23 cellular contexts compared by ENCODE assay signal in genomic region chr20:9668356-9668755, GRCh38.
DNase-seq lines count a peak whose midpoint lies in the region; ATAC-seq and TF ChIP-seq lines count a peak whose summit lies in the region.
"Had no signal": no experiment of that assay in that cellular context is flagged by ENCODE, and none has a peak within 500 bp of the region (broad histone marks: within the 10 kb centered on the region; RNA-seq: fewer than 3 reads in every experiment).

No MANE protein-coding gene starts in this region.

- peaks cover 2% of the 10 kb centered on the region for H3K27me3 Mint-ChIP-seq in activated T-cell treated with anti-CD3 and anti-CD28 coated beads, Interleukin-2, amount 50 U/mL, for 4 hours (ENCODE audit: low read depth)
- H3K27me3 Mint-ChIP-seq: CD4-positive, alpha-beta memory T cell; CD4-positive, CD25-positive, alpha-beta regulatory T cell had no signal

- no peaks in the 10 kb centered on the region for H3K9me3 ChIP-seq in upper lobe of left lung
- H3K9me3 ChIP-seq: BE2C, BLaER1 had no signal

- no peak overlapping the region for H3K4me3 Mint-ChIP-seq in activated T-cell treated with anti-CD3 and anti-CD28 coated beads, Interleukin-2, amount 50 U/mL, for 4 hours
- H3K4me3 Mint-ChIP-seq: CD14-positive monocyte; CD4-positive, alpha-beta memory T cell; CD4-positive, CD25-positive, alpha-beta regulatory T cell; CD8-positive, alpha-beta memory T cell had no signal

- no peaks in the 10 kb centered on the region for H3K27me3 ChIP-seq in upper lobe of left lung
- H3K27me3 ChIP-seq: BE2C, BLaER1 had no signal

- TF ChIP-seq CTCF in upper lobe of left lung (IDR thresholded peaks at IDR 0.05): no peak

- no peaks in the 10 kb centered on the region for H3K4me1 ChIP-seq in upper lobe of left lung
- H3K4me1 ChIP-seq: BE2C, BLaER1 had no signal

- peaks cover 3% of the 10 kb centered on the region for H3K9me3 Mint-ChIP-seq in activated T-cell treated with anti-CD3 and anti-CD28 coated beads, Interleukin-2, amount 50 U/mL, for 4 hours

- WGBS in upper lobe of left lung, 2 donors: 63 to 71% methylated on average over 4 of the region's 4 CpGs

- H3K36me3 Mint-ChIP-seq in activated T-cell treated with anti-CD3 and anti-CD28 coated beads, Interleukin-2, amount 50 U/mL, for 4 hours (ENCODE audit: insufficient read depth): no peaks in the 10 kb centered on the region
- H3K36me3 Mint-ChIP-seq: CD14-positive monocyte; CD4-positive, alpha-beta memory T cell; CD4-positive, CD25-positive, alpha-beta regulatory T cell; CD8-positive, alpha-beta memory T cell had no signal

- peak; percentile 54 for DNase-seq in DMS 273 (lab: John Stamatoyannopoulos, UW; ENCODE audit: unreplicated experiment)
- peak; percentile 46 for DNase-seq in DMS 273 treated with DMSO at 0.1 percent for 48 hours (lab: John Stamatoyannopoulos, UW)
- peak; percentile 21 for DNase-seq in NCI-H524 treated with DMSO at 0.1 percent for 48 hours (lab: John Stamatoyannopoulos, UW)
- DNase-seq in cerebellar nuclear complex (lab: John Stamatoyannopoulos, UW): peak; percentile 57 to 85
- no peak for DNase-seq in upper lobe of left lung
- DNase-seq in activated T-cell treated with anti-CD3 and anti-CD28 coated beads, Interleukin-2, amount 50 U/mL, for 4 hours: no peak
- DNase-seq: 8988T; ACHN; BE2C; CD4-positive, alpha-beta memory T cell; CD4-positive, CD25-positive, alpha-beta regulatory T cell; CD8-positive, alpha-beta memory T cell; COR-L47; DMS153; DMS53; DMS79; DND-41; EL; GF-D8 had no signal

- no peak for TF ChIP-seq POLR2A in upper lobe of left lung (IDR thresholded peaks at IDR 0.05)

- no peak for TF ChIP-seq EP300 in upper lobe of left lung (IDR thresholded peaks at IDR 0.05)

- H3K4me3 ChIP-seq in upper lobe of left lung: no peak overlapping the region
- H3K4me3 ChIP-seq: BLaER1 had no signal

- no peaks in the 10 kb centered on the region for H3K4me1 Mint-ChIP-seq in activated T-cell treated with anti-CD3 and anti-CD28 coated beads, Interleukin-2, amount 50 U/mL, for 4 hours (ENCODE audit: low read depth)
- H3K4me1 Mint-ChIP-seq: CD14-positive monocyte; CD4-positive, alpha-beta memory T cell; CD4-positive, CD25-positive, alpha-beta regulatory T cell; CD8-positive, alpha-beta memory T cell had no signal

- H3K27ac ChIP-seq in upper lobe of left lung: no peak overlapping the region
- H3K27ac ChIP-seq: BLaER1 had no signal

- H3K36me3 ChIP-seq in upper lobe of left lung: no peaks in the 10 kb centered on the region
- H3K36me3 ChIP-seq: BE2C, BLaER1 had no signal

- ATAC-seq in upper lobe of left lung (ENCODE audit: low FRiP score in 2 of 2): no peak
- no peak for ATAC-seq in GM18873 (IDR thresholded peaks at IDR 0.05; ENCODE audit: low FRiP score, unreplicated experiment)
- no peak for ATAC-seq in activated T-cell treated with anti-CD3 and anti-CD28 coated beads, Interleukin-2, amount 50 U/mL, for 4 hours
- ATAC-seq in GM19463 (IDR thresholded peaks at IDR 0.05; ENCODE audit: unreplicated experiment): no peak

Comparison
In these comparisons a context has a peak if more than half of its experiments do, and no peak if none do; other contexts are left out.
1. DNase-seq: peak in DMS 273 (single experiment), DMS 273 treated with DMSO at 0.1 percent for 48 hours (single experiment), NCI-H524 treated with DMSO at 0.1 percent for 48 hours (single experiment) and cerebellar nuclear complex (2 of 2); none in upper lobe of left lung (0 of 2) and activated T-cell treated with anti-CD3 and anti-CD28 coated beads, Interleukin-2, amount 50 U/mL, for 4 hours (single experiment).